Comparison of ENCODE assay signal across 20 cellular contexts in genomic region chr9:36985061-36985768, GRCh38. TPM values are rescaled to one million over a fixed set of nuclear protein-coding genes. Genes with fewer than 3 reads are reported as not detected.
A peak's percentile ranks its signal among the peaks of the same experiment; 100 is the strongest.
DNase-seq lines count a peak whose midpoint lies in the region; ATAC-seq and TF ChIP-seq lines count a peak whose summit lies in the region.
"Had no signal": no experiment of that assay in that cellular context is flagged by ENCODE, and none has a peak within 500 bp of the region (broad histone marks: within the 10 kb centered on the region; RNA-seq: fewer than 3 reads in every experiment).

No MANE protein-coding gene starts in this region.

- peak; percentile 21 for DNase-seq in ELF-1 (ENCODE audit: low read depth, low spot score)
- DNase-seq in mesothelial cell of epicardium (ENCODE audit: low spot score in 2 of 2, unreplicated experiment in 2 of 2): no peak
- DNase-seq in OCI-M1 (lab: John Stamatoyannopoulos, UW): no peak
- DNase-seq in RWPE1 (ENCODE audit: low spot score): no peak
- no peak for DNase-seq in uterus
- DNase-seq: activated CD8-positive, alpha-beta memory T cell treated with anti-CD3 and anti-CD28 coated beads for 24 hours; adrenal gland; BE2C; cerebellar nuclear complex; DMS153; NCI-H1417 treated with DMSO at 0.1 percent for 48 hours; right cardiac atrium; SJCRH30; testis had no signal

- H3K9me3 ChIP-seq in BLaER1 (no peaks in the 10 kb centered on the region), uterus (no peaks in the 10 kb centered on the region)
- H3K9me3 ChIP-seq: adrenal gland, BE2C, SJCRH30, testis had no signal

- no peak for ATAC-seq in HG03521 (IDR thresholded peaks at IDR 0.05; ENCODE audit: unreplicated experiment)
- ATAC-seq: right cardiac atrium had no signal

- H3K27ac Mint-ChIP-seq in activated naive CD8-positive, alpha-beta T cell: no peak overlapping the region
- no peak overlapping the region for H3K27ac Mint-ChIP-seq in mesothelial cell of epicardium

- H3K27me3 Mint-ChIP-seq in activated naive CD8-positive, alpha-beta T cell: peaks cover 41% of the 10 kb centered on the region
- peaks cover 96% of the 10 kb centered on the region for H3K27me3 Mint-ChIP-seq in mesothelial cell of epicardium (ENCODE audit: low read depth)

- H3K4me1 ChIP-seq in BLaER1: peaks cover 45% of the 10 kb centered on the region
- H3K4me1 ChIP-seq in uterus: peaks cover 0 to 4% of the 10 kb centered on the region in 2 donors
- H3K4me1 ChIP-seq: SJCRH30, testis had no signal

- H3K9ac ChIP-seq in BLaER1: no peak overlapping the region

- H3K4me1 Mint-ChIP-seq in activated naive CD8-positive, alpha-beta T cell (ENCODE audit: low read depth): peaks cover 19% of the 10 kb centered on the region
- H3K4me1 Mint-ChIP-seq in mesothelial cell of epicardium: peaks cover 10% of the 10 kb centered on the region

- intact Hi-C loops in uterus (cut with DNase I; ENCODE audit: low total_unique reads): no loop called here

- peaks cover 100% of the 10 kb centered on the region for H4K20me1 ChIP-seq in BLaER1

- TF ChIP-seq POLR2A in uterus (IDR thresholded peaks at IDR 0.05): no peak

- POLR2A ChIA-PET in RWPE1 (lab: Yijun Ruan, JAX; ENCODE audit: low non-redundant PET): no interaction called here

- peak overlapping the region; percentile 7; the same call in 1 of the 2 replicates for H3K4me2 ChIP-seq in BLaER1

- H3K27me3 ChIP-seq in BLaER1 (peaks cover 73% of the 10 kb centered on the region), uterus (peaks cover 0 to 33% of the 10 kb centered on the region in 2 donors)
- H3K27me3 ChIP-seq: BE2C, SJCRH30, testis had no signal

- H3K4me3 ChIP-seq in BLaER1: no peak overlapping the region
- no peak overlapping the region for H3K4me3 ChIP-seq in uterus
- H3K4me3 ChIP-seq: adrenal gland, SJCRH30, testis had no signal

- no peak for TF ChIP-seq CTCF in mesothelial cell of epicardium (IDR thresholded peaks at IDR 0.05; ENCODE audit: unreplicated experiment)
- no peak for TF ChIP-seq CTCF in RWPE1 (conservative IDR thresholded peaks at IDR 0.05; ENCODE audit: low read depth)
- no peak for TF ChIP-seq CTCF in uterus (IDR thresholded peaks at IDR 0.05)

- H3K36me3 ChIP-seq in BLaER1 (peaks cover 92% of the 10 kb centered on the region), uterus (no peaks in the 10 kb centered on the region)
- H3K36me3 ChIP-seq: adrenal gland, SJCRH30 had no signal

- H3K9me3 Mint-ChIP-seq in activated naive CD8-positive, alpha-beta T cell (ENCODE audit: low read depth): no peaks in the 10 kb centered on the region
- H3K9me3 Mint-ChIP-seq in mesothelial cell of epicardium: peaks cover under 1% of the 10 kb centered on the region

- H3K4me3 Mint-ChIP-seq in activated naive CD8-positive, alpha-beta T cell: peak overlapping the region; percentile 70
- H3K4me3 Mint-ChIP-seq in mesothelial cell of epicardium: peak overlapping the region; percentile 46

- no peaks in the 10 kb centered on the region for H3K36me3 Mint-ChIP-seq in activated naive CD8-positive, alpha-beta T cell
- no peaks in the 10 kb centered on the region for H3K36me3 Mint-ChIP-seq in mesothelial cell of epicardium

- H3K27ac ChIP-seq in BLaER1: no peak overlapping the region
- H3K27ac ChIP-seq in RWPE1: no peak overlapping the region
- no peak overlapping the region for H3K27ac ChIP-seq in uterus
- H3K27ac ChIP-seq: adrenal gland, SJCRH30, testis had no signal

- CTCF ChIA-PET in RWPE1 (lab: Yijun Ruan, JAX): interaction anchor here (0.6 kb wide), 2 partner anchors 33 to 187 kb away, joined by 3 to 4 read pairs; no protein-coding TSS in a partner anchor

RNA-seq across cellular contexts. Expression of gene PAX5, which starts 48.9 kb away (rescaled TPM):
- total RNA-seq in mesothelial cell of epicardium (not detected in 3 replicates), uterus (under 1 TPM in 1 of 4 donors, not detected in 3; 0.55 TPM)
- total RNA-seq: fibroblast of villous mesenchyme, LHCN-M2, myocyte had no signal
